ENCODE assay signal across 18 cellular contexts in the genomic region with DNA sequence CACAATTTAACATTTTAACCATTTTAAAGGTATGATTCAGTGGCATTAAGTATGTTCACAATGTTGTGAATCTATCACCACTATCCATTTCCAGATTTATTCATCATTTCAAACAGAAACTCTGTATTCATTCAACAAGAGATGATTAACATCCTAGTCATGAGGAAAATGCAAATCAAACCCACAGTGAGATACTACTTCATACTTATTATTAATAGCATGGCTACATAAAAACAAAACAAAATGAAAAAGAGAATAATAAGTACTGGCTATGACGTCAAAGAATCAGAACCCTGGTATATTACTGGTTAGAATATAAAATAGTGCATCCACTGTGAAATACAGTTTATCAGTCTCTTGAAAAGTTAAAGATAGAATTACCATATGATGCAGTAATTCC.
A peak's percentile ranks its signal among the peaks of the same experiment; 100 is the strongest.
DNase-seq lines count a peak whose midpoint lies in the region; ATAC-seq, FAIRE-seq and TF ChIP-seq lines count a peak whose summit lies in the region.
"Had no signal": no experiment of that assay in that cellular context is flagged by ENCODE, and none has a peak within 500 bp of the region (broad histone marks: within the 10 kb centered on the region; RNA-seq: fewer than 3 reads in every experiment).

No MANE protein-coding gene starts in this region.

- no peak overlapping the region for H3K9ac ChIP-seq in PC-3 (ENCODE audit: low read length)
- H3K9ac ChIP-seq: BLaER1 treated with 17β-estradiol and CSF1 and Interleukin-3, amounts not matched to agents 10 nM and 100 nM; GM23248 had no signal

- intact Hi-C loops in PC-3 (cut with micrococcal nuclease): no loop called here

- POLR2A ChIA-PET in PC-3 (lab: Charles Lee; ENCODE audit: unreplicated experiment): no interaction called here

- H3K27me3 ChIP-seq in PC-3 (ENCODE audit: low read length): no peaks in the 10 kb centered on the region
- no peaks in the 10 kb centered on the region for H3K27me3 ChIP-seq in bronchial epithelial cell (ENCODE audit: control insufficient read depth, insufficient read depth, low read length)
- H3K27me3 ChIP-seq: BLaER1 treated with 17β-estradiol and CSF1 and Interleukin-3, amounts not matched to agents 10 nM and 100 nM had no signal

- no peak overlapping the region for H3K4me3 ChIP-seq in PC-3 (ENCODE audit: low read length)
- no peak overlapping the region for H3K4me3 ChIP-seq in bronchial epithelial cell (ENCODE audit: low read depth, low read length)
- H3K4me3 ChIP-seq: BLaER1 treated with 17β-estradiol and CSF1 and Interleukin-3, amounts not matched to agents 10 nM and 100 nM; GM23248 had no signal

- no peak for FAIRE-seq in bronchial epithelial cell (lab: Jason Lieb, UNC)
- FAIRE-seq: GM18507, H54 had no signal

- no peak overlapping the region for H3K4me2 ChIP-seq in PC-3 (ENCODE audit: low read length)
- H3K4me2 ChIP-seq: BLaER1 treated with 17β-estradiol and CSF1 and Interleukin-3, amounts not matched to agents 10 nM and 100 nM had no signal

- ATAC-seq in PC-3: no peak
- ATAC-seq: HCT116 had no signal

- H3K9me2 ChIP-seq in PC-3 (replicated peaks; ENCODE audit: low read length): no peaks in the 10 kb centered on the region

- H3F3A ChIP-seq in PC-3 (ENCODE audit: low read length, unreplicated experiment): no peaks in the 10 kb centered on the region

- BruUV-seq in PC-3 (replicated peaks; lab: Mats Ljungman, UMichigan): no TSS peak

- no peak overlapping the region for H3K27ac ChIP-seq in PC-3 (ENCODE audit: low read length)
- H3K27ac ChIP-seq: BLaER1 treated with 17β-estradiol and CSF1 and Interleukin-3, amounts not matched to agents 10 nM and 100 nM; GM23248 had no signal

- peaks cover 3% of the 10 kb centered on the region; the same call in 1 of the 2 replicates for H3K9me3 ChIP-seq in PC-3 (ENCODE audit: low read length)
- H3K9me3 ChIP-seq: BLaER1 treated with 17β-estradiol and CSF1 and Interleukin-3, amounts not matched to agents 10 nM and 100 nM had no signal

- DNase-seq in HS-5 (ENCODE audit: low read depth) (peak; percentile 5), PC-3 (peak; percentile 11), bronchial epithelial cell (ENCODE audit: low read depth) (peak; percentile 70), kidney tubule cell (ENCODE audit: low spot score) (peak; percentile 40), NCI-H226 (no peak), NCI-H82 treated with DMSO at 0.1 percent for 48 hours (lab: John Stamatoyannopoulos, UW; ENCODE audit: unreplicated experiment) (no peak), NCI-H2029 (lab: John Stamatoyannopoulos, UW) (no peak), globus pallidus (ENCODE audit: low spot score) (no peak)
- DNase-seq: 8988T; AML-193; Calu3; CD4-positive, CD25-positive, alpha-beta regulatory T cell; DMS 273 treated with DMSO at 0.1 percent for 48 hours; GM23248 had no signal

- H3K36me3 ChIP-seq in PC-3 (ENCODE audit: low read depth, low read length): no peaks in the 10 kb centered on the region
- H3K36me3 ChIP-seq in bronchial epithelial cell (ENCODE audit: control insufficient read depth, insufficient read depth, low read length): no peaks in the 10 kb centered on the region
- H3K36me3 ChIP-seq: BLaER1 treated with 17β-estradiol and CSF1 and Interleukin-3, amounts not matched to agents 10 nM and 100 nM had no signal

- TF ChIP-seq CTCF in PC-3 (conservative IDR thresholded peaks at IDR 0.05; ENCODE audit: low read depth, low read length) (no peak), bronchial epithelial cell (IDR thresholded peaks at IDR 0.05; ENCODE audit: insufficient read depth, low read length, severe bottlenecking) (no peak)

- no peaks in the 10 kb centered on the region for H3K79me2 ChIP-seq in PC-3 (ENCODE audit: low read length)

- no peaks in the 10 kb centered on the region for H4K20me1 ChIP-seq in PC-3 (ENCODE audit: low read length)
- H4K20me1 ChIP-seq: BLaER1 treated with 17β-estradiol and CSF1 and Interleukin-3, amounts not matched to agents 10 nM and 100 nM had no signal

- H2AFZ ChIP-seq in PC-3 (ENCODE audit: low read length): no peak overlapping the region
- H2AFZ ChIP-seq: GM23248 had no signal

- H3K4me1 ChIP-seq in PC-3 (ENCODE audit: insufficient read depth, low read length): no peaks in the 10 kb centered on the region
- H3K4me1 ChIP-seq: BLaER1 treated with 17β-estradiol and CSF1 and Interleukin-3, amounts not matched to agents 10 nM and 100 nM had no signal

- CTCF ChIA-PET in PC-3 (lab: Charles Lee): no interaction called here

Comparison
In these comparisons a context has a peak if more than half of its experiments do, and no peak if none do; other contexts are left out.
1. DNase-seq: peak in HS-5 (single experiment), PC-3 (single experiment), bronchial epithelial cell (single experiment) and kidney tubule cell (single experiment); none in NCI-H226 (single experiment), NCI-H82 treated with DMSO at 0.1 percent for 48 hours (single experiment), NCI-H2029 (single experiment) and globus pallidus (single experiment).